ENCODE assay signal across 8 cellular contexts in genomic region chrX:9312922-9313867, GRCh38.
DNase-seq lines count a peak whose midpoint lies in the region; ATAC-seq, FAIRE-seq and TF ChIP-seq lines count a peak whose summit lies in the region.

No MANE protein-coding gene starts in this region.

- FAIRE-seq in bronchial epithelial cell (lab: Jason Lieb, UNC): no peak

- peaks cover 10 to 21% (median 11%) of the 10 kb centered on the region in 7 donors for H3K4me1 Mint-ChIP-seq in naive thymus-derived CD4-positive, alpha-beta T cell

- TF ChIP-seq CTCF in AG09319 (IDR thresholded peaks at IDR 0.05; ENCODE audit: low read depth, low read length): peak; percentile 39
- TF ChIP-seq CTCF in WERI-Rb-1 (IDR thresholded peaks at IDR 0.05; ENCODE audit: low read depth, low read length): peak; percentile 85
- peak; percentile 63 for TF ChIP-seq CTCF in bronchial epithelial cell (IDR thresholded peaks at IDR 0.05; ENCODE audit: insufficient read depth, low read length, severe bottlenecking)
- TF ChIP-seq CTCF in suprapubic skin (IDR thresholded peaks at IDR 0.05): peak; percentile 24 to 53

- no peaks in the 10 kb centered on the region for H3K36me3 Mint-ChIP-seq in naive thymus-derived CD4-positive, alpha-beta T cell

- H3K4me1 ChIP-seq in naive thymus-derived CD4-positive, alpha-beta T cell (ENCODE audit: control insufficient read depth in 2 of 2, insufficient read depth in 2 of 2, low read length in 2 of 2): peaks cover 4 to 6% of the 10 kb centered on the region in 2 donors
- H3K4me1 ChIP-seq in suprapubic skin: no peaks in the 10 kb centered on the region

- intact Hi-C loops in naive thymus-derived CD4-positive, alpha-beta T cell (cut with micrococcal nuclease): loop anchor here (1.0 to 10.0 kb wide), 5 partner anchors 28 to 342 kb away; no protein-coding TSS in a partner anchor

- H3K36me3 ChIP-seq in WERI-Rb-1: no peaks in the 10 kb centered on the region
- no peaks in the 10 kb centered on the region for H3K36me3 ChIP-seq in bronchial epithelial cell (ENCODE audit: control insufficient read depth, insufficient read depth, low read length)
- H3K36me3 ChIP-seq in naive thymus-derived CD4-positive, alpha-beta T cell (ENCODE audit: control insufficient read depth in 2 of 3, insufficient read depth in 3 of 3, low read length in 3 of 3): no peaks in the 10 kb centered on the region
- H3K36me3 ChIP-seq in suprapubic skin: no peaks in the 10 kb centered on the region

- WGBS in suprapubic skin: 71% methylated on average over 12 of the region's 12 CpGs

- peak overlapping the region in 2 of 10 donors; percentile 50 to 56 for H3K4me3 Mint-ChIP-seq in naive thymus-derived CD4-positive, alpha-beta T cell

- no peaks in the 10 kb centered on the region for H3K9me3 ChIP-seq in WERI-Rb-1 (ENCODE audit: severe bottlenecking)
- H3K9me3 ChIP-seq in naive thymus-derived CD4-positive, alpha-beta T cell (ENCODE audit: control insufficient read depth in 2 of 3, low read length in 3 of 3): no peaks in the 10 kb centered on the region
- H3K9me3 ChIP-seq in suprapubic skin: no peaks in the 10 kb centered on the region

- DNase-seq in AG09319 (ENCODE audit: extremely low read depth, low read depth): no peak
- peak; percentile 62 for DNase-seq in WERI-Rb-1
- DNase-seq in bronchial epithelial cell (ENCODE audit: low read depth): peak; percentile 2
- DNase-seq in naive thymus-derived CD4-positive, alpha-beta T cell: peak; percentile 12 to 69 (median 57)
- peak in 1 of 2 donors; percentile 69 for DNase-seq in suprapubic skin (ENCODE audit: low spot score in 2 of 2)
- DNase-seq in islet precursor cell: no peak

- TF ChIP-seq POLR2A in suprapubic skin (IDR thresholded peaks at IDR 0.05): no peak

- no peaks in the 10 kb centered on the region for H3K27me3 Mint-ChIP-seq in naive thymus-derived CD4-positive, alpha-beta T cell

- no peaks in the 10 kb centered on the region for H3K9me3 Mint-ChIP-seq in naive thymus-derived CD4-positive, alpha-beta T cell

- CTCF ChIA-PET in naive thymus-derived CD4-positive, alpha-beta T cell (lab: Charles Lee): interaction anchor here (0.5 to 1.3 kb wide), 4 partner anchors 9 to 150 kb away, joined by 3 to 5 read pairs (median 4); no protein-coding TSS in a partner anchor

- H3K27me3 ChIP-seq in WERI-Rb-1 (ENCODE audit: insufficient read depth, low read depth, severe bottlenecking) (peaks cover 4% of the 10 kb centered on the region), bronchial epithelial cell (ENCODE audit: control insufficient read depth, insufficient read depth, low read length) (no peaks in the 10 kb centered on the region), suprapubic skin (no peaks in the 10 kb centered on the region)
- H3K27me3 ChIP-seq in naive thymus-derived CD4-positive, alpha-beta T cell (ENCODE audit: control insufficient read depth in 2 of 2, insufficient read depth in 2 of 2, low read length in 2 of 2): no peaks in the 10 kb centered on the region

- ATAC-seq in GM18873 (IDR thresholded peaks at IDR 0.05; ENCODE audit: low FRiP score, unreplicated experiment) (peak; percentile 71), HG03469 (IDR thresholded peaks at IDR 0.05; ENCODE audit: unreplicated experiment) (peak; percentile 48)
- ATAC-seq in naive thymus-derived CD4-positive, alpha-beta T cell: peak; percentile 83

- H3K4me3 ChIP-seq in WERI-Rb-1 (ENCODE audit: low read depth, low read length) (no peak overlapping the region), bronchial epithelial cell (ENCODE audit: low read depth, low read length) (no peak overlapping the region), suprapubic skin (no peak overlapping the region)
- H3K4me3 ChIP-seq in naive thymus-derived CD4-positive, alpha-beta T cell (ENCODE audit: low read length): no peak overlapping the region

- POLR2A ChIA-PET in naive thymus-derived CD4-positive, alpha-beta T cell (lab: Charles Lee): no interaction called here

- H3K27ac Mint-ChIP-seq in naive thymus-derived CD4-positive, alpha-beta T cell: peak overlapping the region in 3 of 9 donors; percentile 26 to 75 (median 66)

- no peak for TF ChIP-seq EP300 in suprapubic skin (IDR thresholded peaks at IDR 0.05)

- no peak overlapping the region for H3K27ac ChIP-seq in WERI-Rb-1
- no peak overlapping the region for H3K27ac ChIP-seq in naive thymus-derived CD4-positive, alpha-beta T cell (ENCODE audit: low read depth, low read length)
- H3K27ac ChIP-seq in suprapubic skin: no peak overlapping the region

Comparison
In these comparisons a context has a peak if more than half of its experiments do, and no peak if none do; other contexts are left out.
1. DNase-seq: peak in WERI-Rb-1 (single experiment), bronchial epithelial cell (single experiment) and naive thymus-derived CD4-positive, alpha-beta T cell (9 of 9); none in AG09319 (single experiment) and islet precursor cell (single experiment).
2. Peak in every context shown above with its lines, with median percentiles within 50 percentile points of each other: CTCF ChIP-seq and ATAC-seq.